ENCODE assay signal across 8 cellular contexts in the genomic region with DNA sequence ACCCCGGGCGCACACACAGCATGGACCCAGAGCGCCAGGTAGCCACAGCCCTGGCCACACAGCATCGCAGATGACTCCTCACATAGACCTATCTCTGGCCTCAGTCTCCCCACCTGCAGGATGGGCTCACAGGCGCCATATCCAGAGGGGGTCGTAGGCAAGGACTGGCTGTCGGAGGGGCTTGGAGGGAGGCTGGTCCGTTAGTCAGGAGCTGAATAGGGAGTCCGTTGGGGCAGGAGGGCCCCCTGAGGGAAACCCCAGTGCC. TPM values are rescaled to one million over a fixed set of nuclear protein-coding genes. Genes with fewer than 3 reads are reported as not detected.
DNase-seq lines count a peak whose midpoint lies in the region; ATAC-seq and TF ChIP-seq lines count a peak whose summit lies in the region.
"Had no signal": no experiment of that assay in that cellular context is flagged by ENCODE, and none has a peak within 500 bp of the region (broad histone marks: within the 10 kb centered on the region; RNA-seq: fewer than 3 reads in every experiment).

No MANE protein-coding gene starts in this region.

- H3K27ac Mint-ChIP-seq in stimulated activated naive B cell treated with anti-CD40 and anti-IgM and Interleukin-4, amounts not matched to agents 10 μg/mL and 1 μg/mL and 100 μg/mL, for 72 hours: peak overlapping the region; percentile 65
- no peak overlapping the region for H3K27ac Mint-ChIP-seq in activated T-helper 1 cell treated with anti-CD3 and anti-CD28 coated beads, Interleukin-12 subunit alpha, Interleukin-12 subunit beta, Interleukin-2, Interleukin-4 antibody, amounts not matched to agents 30 ng/mL and 10 ng/mL and 1 ng/mL, durations not matched to agents 14 hours and 24 hours and 36 hours
- H3K27ac Mint-ChIP-seq: activated naive CD4-positive, alpha-beta T cell treated with anti-CD3 and anti-CD28 coated beads, Interleukin-2, amount 50 U/mL, for 72 hours had no signal

- ATAC-seq in stimulated activated naive B cell treated with anti-CD40 and anti-IgM and Interleukin-4, amounts not matched to agents 10 μg/mL and 1 μg/mL and 100 μg/mL, for 72 hours (replicated peaks): no peak

- no peaks in the 10 kb centered on the region for H3K9me3 ChIP-seq in NT2/D1 (ENCODE audit: insufficient read depth, low read length)
- H3K9me3 ChIP-seq in esophagus squamous epithelium: no peaks in the 10 kb centered on the region

- no peaks in the 10 kb centered on the region for H3K9me3 Mint-ChIP-seq in stimulated activated naive B cell treated with anti-CD40 and anti-IgM and Interleukin-4, amounts not matched to agents 10 μg/mL and 1 μg/mL and 100 μg/mL, for 72 hours
- H3K9me3 Mint-ChIP-seq in activated T-helper 1 cell treated with anti-CD3 and anti-CD28 coated beads, Interleukin-12 subunit alpha, Interleukin-12 subunit beta, Interleukin-2, Interleukin-4 antibody, amounts not matched to agents 30 ng/mL and 10 ng/mL and 1 ng/mL, durations not matched to agents 14 hours and 24 hours and 36 hours: no peaks in the 10 kb centered on the region
- H3K9me3 Mint-ChIP-seq: activated naive CD4-positive, alpha-beta T cell treated with anti-CD3 and anti-CD28 coated beads, Interleukin-2, amount 50 U/mL, for 72 hours; naive B cell had no signal

- H3K27me3 ChIP-seq in NT2/D1 (ENCODE audit: insufficient read depth, insufficient read length) (no peaks in the 10 kb centered on the region), esophagus squamous epithelium (no peaks in the 10 kb centered on the region)

- H3K27ac ChIP-seq in esophagus squamous epithelium: peak overlapping the region; percentile 94 to 97 (median 96)

- peak overlapping the region; percentile 85 for H3K9ac ChIP-seq in NT2/D1 (ENCODE audit: insufficient read length, low read depth)

- H3K36me3 Mint-ChIP-seq in stimulated activated naive B cell treated with anti-CD40 and anti-IgM and Interleukin-4, amounts not matched to agents 10 μg/mL and 1 μg/mL and 100 μg/mL, for 72 hours: no peaks in the 10 kb centered on the region
- H3K36me3 Mint-ChIP-seq in activated T-helper 1 cell treated with anti-CD3 and anti-CD28 coated beads, Interleukin-12 subunit alpha, Interleukin-12 subunit beta, Interleukin-2, Interleukin-4 antibody, amounts not matched to agents 30 ng/mL and 10 ng/mL and 1 ng/mL, durations not matched to agents 14 hours and 24 hours and 36 hours (ENCODE audit: low read depth): no peaks in the 10 kb centered on the region
- H3K36me3 Mint-ChIP-seq: activated naive CD4-positive, alpha-beta T cell treated with anti-CD3 and anti-CD28 coated beads, Interleukin-2, amount 50 U/mL, for 72 hours; naive B cell had no signal

- 50% methylated on average over 2 of the region's 9 CpGs; no CpG with 5 or more reads in 1 of the 2 donors for WGBS in esophagus squamous epithelium, 2 donors

- H3K4me3 ChIP-seq in NT2/D1 (ENCODE audit: insufficient read length, low read depth): no peak overlapping the region
- peak overlapping the region; percentile 61 to 96 (median 92) for H3K4me3 ChIP-seq in esophagus squamous epithelium

- TF ChIP-seq CTCF in esophagus squamous epithelium (IDR thresholded peaks at IDR 0.05): no peak

- H3K4me1 ChIP-seq in NT2/D1 (ENCODE audit: insufficient read depth, insufficient read length): peaks cover 37% of the 10 kb centered on the region
- peaks cover 60 to 86% (median 69%) of the 10 kb centered on the region in 3 donors for H3K4me1 ChIP-seq in esophagus squamous epithelium

- H3K4me1 Mint-ChIP-seq in stimulated activated naive B cell treated with anti-CD40 and anti-IgM and Interleukin-4, amounts not matched to agents 10 μg/mL and 1 μg/mL and 100 μg/mL, for 72 hours: peaks cover 58 to 72% of the 10 kb centered on the region in 2 donors
- peaks cover 6% of the 10 kb centered on the region for H3K4me1 Mint-ChIP-seq in activated T-helper 1 cell treated with anti-CD3 and anti-CD28 coated beads, Interleukin-12 subunit alpha, Interleukin-12 subunit beta, Interleukin-2, Interleukin-4 antibody, amounts not matched to agents 30 ng/mL and 10 ng/mL and 1 ng/mL, durations not matched to agents 14 hours and 24 hours and 36 hours (ENCODE audit: low read depth)

- intact Hi-C loops in esophagus squamous epithelium (cut with DNase I): no loop called here
- intact Hi-C loops in activated T-helper 1 cell treated with anti-CD3 and anti-CD28 coated beads, Interleukin-12 subunit alpha, Interleukin-12 subunit beta, Interleukin-2, Interleukin-4 antibody, amounts not matched to agents 30 ng/mL and 10 ng/mL and 1 ng/mL, durations not matched to agents 14 hours and 24 hours and 36 hours (cut with micrococcal nuclease): no loop called here

- H3K27me3 Mint-ChIP-seq in stimulated activated naive B cell treated with anti-CD40 and anti-IgM and Interleukin-4, amounts not matched to agents 10 μg/mL and 1 μg/mL and 100 μg/mL, for 72 hours: peaks cover 0 to 40% of the 10 kb centered on the region in 2 donors
- peaks cover 10% of the 10 kb centered on the region for H3K27me3 Mint-ChIP-seq in activated T-helper 1 cell treated with anti-CD3 and anti-CD28 coated beads, Interleukin-12 subunit alpha, Interleukin-12 subunit beta, Interleukin-2, Interleukin-4 antibody, amounts not matched to agents 30 ng/mL and 10 ng/mL and 1 ng/mL, durations not matched to agents 14 hours and 24 hours and 36 hours (ENCODE audit: insufficient read depth)

- H3K4me3 Mint-ChIP-seq in stimulated activated naive B cell treated with anti-CD40 and anti-IgM and Interleukin-4, amounts not matched to agents 10 μg/mL and 1 μg/mL and 100 μg/mL, for 72 hours: peak overlapping the region; percentile 39 to 56
- no peak overlapping the region for H3K4me3 Mint-ChIP-seq in activated T-helper 1 cell treated with anti-CD3 and anti-CD28 coated beads, Interleukin-12 subunit alpha, Interleukin-12 subunit beta, Interleukin-2, Interleukin-4 antibody, amounts not matched to agents 30 ng/mL and 10 ng/mL and 1 ng/mL, durations not matched to agents 14 hours and 24 hours and 36 hours

- peaks cover 17% of the 10 kb centered on the region for H3K36me3 ChIP-seq in NT2/D1 (ENCODE audit: insufficient read depth, insufficient read length, low read length)
- H3K36me3 ChIP-seq in esophagus squamous epithelium: no peaks in the 10 kb centered on the region

- TF ChIP-seq POLR2A in esophagus squamous epithelium (IDR thresholded peaks at IDR 0.05): no peak

- DNase-seq in NT2/D1 (ENCODE audit: low read depth, low spot score) (no peak), esophagus squamous epithelium (lab: John Stamatoyannopoulos, UW) (no peak), NCI-H2171 treated with DMSO at 0.1 percent for 48 hours (lab: John Stamatoyannopoulos, UW) (no peak)
- no peak for DNase-seq in stimulated activated naive B cell treated with anti-CD40 and anti-IgM and Interleukin-4, amounts not matched to agents 10 μg/mL and 1 μg/mL and 100 μg/mL, for 72 hours
- DNase-seq in activated CD8-positive, alpha-beta memory T cell treated with anti-CD3 and anti-CD28 coated beads for 24 hours: no peak
- DNase-seq in activated T-helper 1 cell treated with anti-CD3 and anti-CD28 coated beads, Interleukin-12 subunit alpha, Interleukin-12 subunit beta, Interleukin-2, Interleukin-4 antibody, amounts not matched to agents 30 ng/mL and 10 ng/mL and 1 ng/mL, durations not matched to agents 14 hours and 24 hours and 36 hours (ENCODE audit: low spot score): no peak
- DNase-seq: naive B cell had no signal

RNA-seq across cellular contexts. Expression of gene PLXNB2, which starts 2.1 kb away (rescaled TPM):
- total RNA-seq in esophagus squamous epithelium: 100 to 1,000 TPM in 3 of 4 donors, 10 to 100 TPM in 1; 80.9 to 231 (median 129) TPM
- total RNA-seq in activated T-helper 1 cell treated with anti-CD3 and anti-CD28 coated beads, Interleukin-12 subunit alpha, Interleukin-12 subunit beta, Interleukin-2, Interleukin-4 antibody, amounts not matched to agents 30 ng/mL and 10 ng/mL and 1 ng/mL, durations not matched to agents 14 hours and 24 hours and 36 hours: 8.9 and 10.2 TPM in 2 replicates

RNA-seq across cellular contexts. Expression of gene DENND6B, which starts 21.5 kb away (rescaled TPM):
- 1 to 10 TPM in 3 of 4 donors, under 1 TPM in 1; 0.88 to 3.6 (median 2.9) TPM for total RNA-seq in esophagus squamous epithelium
- total RNA-seq in activated T-helper 1 cell treated with anti-CD3 and anti-CD28 coated beads, Interleukin-12 subunit alpha, Interleukin-12 subunit beta, Interleukin-2, Interleukin-4 antibody, amounts not matched to agents 30 ng/mL and 10 ng/mL and 1 ng/mL, durations not matched to agents 14 hours and 24 hours and 36 hours: 1.7 and 2.2 TPM in 2 replicates

RNA-seq across cellular contexts. Expression of gene MAPK11, which starts 35.1 kb away (rescaled TPM):
- 1 to 10 TPM; 2.4 to 5.7 (median 3.5) TPM for total RNA-seq in esophagus squamous epithelium
- 24.6 and 28.9 TPM in 2 replicates for total RNA-seq in activated T-helper 1 cell treated with anti-CD3 and anti-CD28 coated beads, Interleukin-12 subunit alpha, Interleukin-12 subunit beta, Interleukin-2, Interleukin-4 antibody, amounts not matched to agents 30 ng/mL and 10 ng/mL and 1 ng/mL, durations not matched to agents 14 hours and 24 hours and 36 hours

RNA-seq across cellular contexts. Expression of gene PPP6R2, which starts 37.8 kb away (rescaled TPM):
- total RNA-seq in esophagus squamous epithelium: 10 to 100 TPM; 35.6 to 50.8 (median 45.6) TPM
- 46.0 and 48.5 TPM in 2 replicates for total RNA-seq in activated T-helper 1 cell treated with anti-CD3 and anti-CD28 coated beads, Interleukin-12 subunit alpha, Interleukin-12 subunit beta, Interleukin-2, Interleukin-4 antibody, amounts not matched to agents 30 ng/mL and 10 ng/mL and 1 ng/mL, durations not matched to agents 14 hours and 24 hours and 36 hours

RNA-seq across cellular contexts. Expression of gene MAPK12, which starts 43.8 kb away (rescaled TPM):
- 1 to 10 TPM in 3 of 4 donors, under 1 TPM in 1; 0.19 to 6.9 (median 2.3) TPM for total RNA-seq in esophagus squamous epithelium
- total RNA-seq in activated T-helper 1 cell treated with anti-CD3 and anti-CD28 coated beads, Interleukin-12 subunit alpha, Interleukin-12 subunit beta, Interleukin-2, Interleukin-4 antibody, amounts not matched to agents 30 ng/mL and 10 ng/mL and 1 ng/mL, durations not matched to agents 14 hours and 24 hours and 36 hours: 15.1 and 19.0 TPM in 2 replicates
